ENCODE assay signal across 8 cellular contexts in genomic region chr14:64762044-64763034, GRCh38. TPM values are rescaled to one million over a fixed set of nuclear protein-coding genes. Genes with fewer than 3 reads are reported as not detected.
DNase-seq lines count a peak whose midpoint lies in the region; ATAC-seq and TF ChIP-seq lines count a peak whose summit lies in the region.

No MANE protein-coding gene starts in this region.

- DNase-seq in SIG-M5 treated with dmso at 0.1 percent for 504 hours (lab: John Stamatoyannopoulos, UW; ENCODE audit: unreplicated experiment) = peak; percentile 37
- no peak for DNase-seq in SIG-M5 (lab: John Stamatoyannopoulos, UW)
- peak; percentile 83 for DNase-seq in NCI-H345 treated with DMSO at 0.1 percent for 48 hours (lab: John Stamatoyannopoulos, UW; ENCODE audit: unreplicated experiment)
- DNase-seq in activated T-cell treated with anti-CD3 and anti-CD28 coated beads for 48 hours (ENCODE audit: low read depth) = peak; percentile 12
- peak; percentile 96 for DNase-seq in fibroblast of pulmonary artery (ENCODE audit: low read depth)
- DNase-seq in omental fat pad (ENCODE audit: low spot score) = peak; percentile 62

- H3K4me3 ChIP-seq in fibroblast of pulmonary artery (replicated peaks; ENCODE audit: low read depth, low read length) = no peak overlapping the region

- TF ChIP-seq CTCF in fibroblast of pulmonary artery (IDR thresholded peaks at IDR 0.05; ENCODE audit: low read length, missing control alignments) = no peak
- TF ChIP-seq CTCF in omental fat pad (IDR thresholded peaks at IDR 0.05) = no peak

- ATAC-seq in omental fat pad (ENCODE audit: low FRiP score) (peak; percentile 16), GM21526 (IDR thresholded peaks at IDR 0.05; ENCODE audit: low FRiP score, unreplicated experiment) (no peak), HG02938 (IDR thresholded peaks at IDR 0.05; ENCODE audit: unreplicated experiment) (no peak)

RNA-seq across cellular contexts. Expression of gene PLEKHG3, which starts 58.1 kb away (rescaled TPM):
- 10 to 100 TPM; 29.6 to 45.9 (median 37.5) TPM for total RNA-seq in omental fat pad
